ENCODE assay signal across 14 cellular contexts in the genomic region with DNA sequence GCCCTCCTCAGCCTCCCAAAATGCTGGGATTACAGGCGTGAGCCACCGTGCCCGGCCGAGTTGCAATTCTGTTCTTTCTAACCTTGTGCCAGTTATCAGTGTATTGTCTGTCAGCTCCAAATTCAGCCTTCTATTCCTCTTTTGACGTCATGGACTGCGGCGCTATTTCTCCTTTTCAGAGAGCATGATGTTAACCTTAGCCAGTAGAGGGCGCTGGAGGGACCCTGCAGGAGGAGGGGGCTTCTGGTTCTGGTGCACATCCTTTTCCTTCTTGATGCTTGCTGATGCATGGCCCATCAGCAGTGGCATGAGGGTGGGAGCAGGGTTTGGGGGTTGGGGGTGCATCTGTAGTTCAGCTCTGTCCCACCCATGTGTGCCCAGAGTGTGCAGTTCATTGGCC.
DNase-seq lines count a peak whose midpoint lies in the region; ATAC-seq and TF ChIP-seq lines count a peak whose summit lies in the region.
"Had no signal": no experiment of that assay in that cellular context is flagged by ENCODE, and none has a peak within 500 bp of the region (broad histone marks: within the 10 kb centered on the region; RNA-seq: fewer than 3 reads in every experiment).

No MANE protein-coding gene starts in this region.

- no peak overlapping the region for H3K27ac Mint-ChIP-seq in immature natural killer cell
- no peak overlapping the region for H3K27ac Mint-ChIP-seq in effector memory CD8-positive, alpha-beta T cell

- H3K27me3 ChIP-seq in NT2/D1 (ENCODE audit: insufficient read depth, insufficient read length) = no peaks in the 10 kb centered on the region
- H3K27me3 ChIP-seq: breast epithelium had no signal

- H3K36me3 ChIP-seq in NT2/D1 (ENCODE audit: insufficient read depth, insufficient read length, low read length) = no peaks in the 10 kb centered on the region
- H3K36me3 ChIP-seq: breast epithelium had no signal

- H3K4me1 ChIP-seq in NT2/D1 (ENCODE audit: insufficient read depth, insufficient read length) = no peaks in the 10 kb centered on the region
- H3K4me1 ChIP-seq: A549, breast epithelium had no signal

- H3K36me3 Mint-ChIP-seq in immature natural killer cell = no peaks in the 10 kb centered on the region
- H3K36me3 Mint-ChIP-seq in effector memory CD8-positive, alpha-beta T cell (ENCODE audit: insufficient read depth) = no peaks in the 10 kb centered on the region

- H3K27me3 Mint-ChIP-seq in immature natural killer cell (ENCODE audit: low read depth in 3 of 3) = peaks cover 0 to 2% (median 0%) of the 10 kb centered on the region in 3 donors
- peaks cover 23 to 25% of the 10 kb centered on the region in 2 donors for H3K27me3 Mint-ChIP-seq in effector memory CD8-positive, alpha-beta T cell

- peak; percentile 23 for DNase-seq in NCI-H748 (lab: John Stamatoyannopoulos, UW; ENCODE audit: unreplicated experiment)
- no peak for DNase-seq in NCI-H748 treated with DMSO at 0.1 percent for 48 hours (lab: John Stamatoyannopoulos, UW)
- peak; percentile 33 for DNase-seq in NT2/D1 (ENCODE audit: low read depth, low spot score)
- DNase-seq in iPS-NIHi7 (ENCODE audit: extremely low spot score) = peak; percentile 37
- no peak for DNase-seq in immature natural killer cell
- DNase-seq in effector memory CD8-positive, alpha-beta T cell = no peak
- DNase-seq: activated gamma-delta T cell; NCI-H1105; NCI-H524 treated with DMSO at 0.1 percent for 48 hours; stimulated activated CD4-positive, alpha-beta T cell treated with anti-CD3 and anti-CD28 coated beads, Interleukin-12 subunit alpha, Interleukin-12 subunit beta, amount 100 ng/mL, for 4 hours had no signal

- H3K4me1 Mint-ChIP-seq in immature natural killer cell = no peaks in the 10 kb centered on the region
- no peaks in the 10 kb centered on the region for H3K4me1 Mint-ChIP-seq in effector memory CD8-positive, alpha-beta T cell (ENCODE audit: low read depth in 2 of 2)

- no peak overlapping the region for H3K4me3 ChIP-seq in NT2/D1 (ENCODE audit: insufficient read length, low read depth)
- H3K4me3 ChIP-seq: A549, breast epithelium had no signal

- H3K9me3 ChIP-seq in NT2/D1 (ENCODE audit: insufficient read depth, low read length) = peaks cover 11% of the 10 kb centered on the region; the same call in 1 of the 2 replicates
- H3K9me3 ChIP-seq: A549, breast epithelium had no signal

- peaks cover 0 to 2% (median 0%) of the 10 kb centered on the region in 6 donors for H3K9me3 Mint-ChIP-seq in immature natural killer cell
- no peaks in the 10 kb centered on the region for H3K9me3 Mint-ChIP-seq in effector memory CD8-positive, alpha-beta T cell

- peak; percentile 51 for TF ChIP-seq CTCF in GM12872 (IDR thresholded peaks at IDR 0.05; ENCODE audit: insufficient read depth, low read depth, low read length)

- no peak for ATAC-seq in GM18511 (IDR thresholded peaks at IDR 0.05; ENCODE audit: unreplicated experiment)
- no peak for ATAC-seq in effector memory CD8-positive, alpha-beta T cell (replicated peaks)
- ATAC-seq: A549 had no signal

- H3K4me3 Mint-ChIP-seq in immature natural killer cell = no peak overlapping the region
- no peak overlapping the region for H3K4me3 Mint-ChIP-seq in effector memory CD8-positive, alpha-beta T cell

- H3K9ac ChIP-seq in NT2/D1 (ENCODE audit: insufficient read length, low read depth) = no peak overlapping the region

Comparison
In these comparisons a context has a peak if more than half of its experiments do, and no peak if none do; other contexts are left out.
1. DNase-seq: peak in NCI-H748 (single experiment), NT2/D1 (single experiment) and iPS-NIHi7 (single experiment); none in NCI-H748 treated with DMSO at 0.1 percent for 48 hours (single experiment), immature natural killer cell (0 of 3) and effector memory CD8-positive, alpha-beta T cell (0 of 3).